21 cellular contexts compared by ENCODE assay signal in the genomic region with DNA sequence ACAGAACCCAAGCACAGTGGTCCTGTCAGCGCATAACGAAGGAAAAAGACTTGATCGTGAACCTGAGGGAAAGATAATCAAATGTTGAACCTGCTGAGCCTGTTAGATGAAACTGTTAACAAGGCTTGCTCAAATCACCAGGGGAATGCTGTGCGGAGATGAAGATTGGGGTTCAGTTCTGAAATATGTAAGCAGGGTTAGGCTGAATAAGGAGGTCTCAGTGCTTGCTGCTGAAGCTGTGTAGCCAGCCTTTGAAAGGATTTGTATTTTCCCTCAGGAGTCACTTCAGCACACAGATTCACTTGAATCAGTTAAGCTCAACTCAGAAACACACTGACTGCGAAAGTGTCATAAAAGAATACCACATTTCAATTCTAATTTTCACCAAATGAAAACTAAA.
"Had no signal": no experiment of that assay in that cellular context is flagged by ENCODE, and none has a peak within 500 bp of the region (broad histone marks: within the 10 kb centered on the region; RNA-seq: fewer than 3 reads in every experiment).

No MANE protein-coding gene starts in this region.

- H3K4me2 ChIP-seq: SK-N-SH had no signal

- H3K27ac ChIP-seq: Peyer's patch, RWPE1, SJCRH30 had no signal

- H3K4me3 ChIP-seq: Peyer's patch, SJCRH30 had no signal

- H3K9ac ChIP-seq: SK-N-SH had no signal

- H3K27me3 ChIP-seq: Peyer's patch, SJCRH30 had no signal

- ATAC-seq: activated CD8-positive, alpha-beta memory T cell treated with anti-CD3 and anti-CD28 coated beads, Interleukin-2, amount 10 ng/mL, durations not matched to agents 7 days and 5 days had no signal

- H3K36me3 ChIP-seq: Peyer's patch, SJCRH30 had no signal

- DNase-seq: activated B cell treated with CpG ODN at 0.5 μM for 24 hours; activated CD4-positive, alpha-beta T cell treated with anti-CD3 and anti-CD28 coated beads for 1 hour; activated CD4-positive, alpha-beta T cell treated with anti-CD3 and anti-CD28 coated beads, Interleukin-2, amount 10 ng/mL, durations not matched to agents 24 days and 14 days; activated CD4-positive, alpha-beta T cell treated with anti-CD3 and anti-CD28 coated beads, Interleukin-2, amount 50 U/mL, for 48 hours; activated CD8-positive, alpha-beta memory T cell treated with anti-CD3 and anti-CD28 coated beads, Interleukin-2, amount 10 ng/mL, durations not matched to agents 7 days and 5 days; activated effector memory CD4-positive, alpha-beta T cell treated with anti-CD3 and anti-CD28 coated beads, Interleukin-2, amount 50 U/mL, for 16 hours; activated naive CD4-positive, alpha-beta T cell treated with anti-CD3 and anti-CD28 coated beads for 36 hours; activated naive CD8-positive, alpha-beta T cell treated with anti-CD3 and anti-CD28 coated beads for 36 hours; activated T-cell treated with anti-CD3 and anti-CD28 coated beads, Interleukin-2, amount 50 U/mL, for 24 hours; KBM-7; NCI-H1105 treated with DMSO at 0.1 percent for 48 hours; NCI-H1436 treated with DMSO at 0.1 percent for 48 hours; NCI-H187; NCI-H2081; NCI-H510A treated with DMSO at 0.1 percent for 48 hours; NCI-H69; Peyer's patch; Right ventricle myocardium superior; SJCRH30; SK-N-SH had no signal

- H3K4me1 ChIP-seq: Peyer's patch, SJCRH30 had no signal
